In the genomic region with DNA sequence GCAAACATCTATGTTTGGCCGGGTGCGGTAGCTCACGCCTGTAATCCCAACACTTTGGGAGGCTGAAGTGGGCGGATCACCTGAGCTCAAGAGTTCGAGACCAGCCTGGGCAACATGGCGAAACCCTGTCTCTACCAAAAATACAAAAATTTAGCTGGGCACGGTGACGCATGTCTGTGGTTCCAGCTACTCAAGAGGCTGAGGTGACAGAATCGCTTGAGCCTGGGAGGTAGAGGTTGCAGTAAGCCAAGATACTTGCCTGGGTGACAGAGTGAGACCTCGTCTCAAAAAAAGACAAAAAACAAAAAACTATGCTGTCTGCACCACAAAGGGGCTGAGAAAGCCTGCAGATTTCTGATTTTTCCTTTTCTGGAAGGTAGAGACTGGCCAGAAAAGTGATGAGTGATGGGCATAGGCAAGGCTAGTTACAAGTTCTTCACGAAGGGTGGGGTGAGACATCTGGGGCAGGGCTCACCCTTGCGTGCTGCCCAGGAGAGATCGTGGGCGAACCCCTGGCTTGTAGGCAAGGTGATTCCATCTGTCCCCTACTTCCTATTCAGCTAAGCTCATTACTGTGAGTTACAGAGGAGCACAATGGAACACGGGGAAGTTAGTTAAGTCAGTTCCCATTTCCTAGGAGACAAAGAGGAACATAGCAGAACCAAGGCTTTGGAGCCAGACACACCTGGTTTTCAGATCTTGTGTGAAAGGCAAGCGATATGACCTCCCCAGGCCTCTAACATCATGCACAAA, we compare ENCODE assay signal across 1 cellular context.
TF ChIP-seq lines count a peak whose summit lies in the region.

No MANE protein-coding gene starts in this region.

TF ChIP-seq in HCT116, 20 proteins besides CTCF, POLR2A, EP300 and RAD21 (continued from another document):
- TF ChIP-seq, protein P1, sequence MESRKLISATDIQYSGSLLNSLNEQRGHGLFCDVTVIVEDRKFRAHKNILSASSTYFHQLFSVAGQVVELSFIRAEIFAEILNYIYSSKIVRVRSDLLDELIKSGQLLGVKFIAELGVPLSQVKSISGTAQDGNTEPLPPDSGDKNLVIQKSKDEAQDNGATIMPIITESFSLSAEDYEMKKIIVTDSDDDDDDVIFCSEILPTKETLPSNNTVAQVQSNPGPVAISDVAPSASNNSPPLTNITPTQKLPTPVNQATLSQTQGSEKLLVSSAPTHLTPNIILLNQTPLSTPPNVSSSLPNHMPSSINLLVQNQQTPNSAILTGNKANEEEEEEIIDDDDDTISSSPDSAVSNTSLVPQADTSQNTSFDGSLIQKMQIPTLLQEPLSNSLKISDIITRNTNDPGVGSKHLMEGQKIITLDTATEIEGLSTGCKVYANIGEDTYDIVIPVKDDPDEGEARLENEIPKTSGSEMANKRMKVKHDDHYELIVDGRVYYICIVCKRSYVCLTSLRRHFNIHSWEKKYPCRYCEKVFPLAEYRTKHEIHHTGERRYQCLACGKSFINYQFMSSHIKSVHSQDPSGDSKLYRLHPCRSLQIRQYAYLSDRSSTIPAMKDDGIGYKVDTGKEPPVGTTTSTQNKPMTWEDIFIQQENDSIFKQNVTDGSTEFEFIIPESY (IDR thresholded peaks at IDR 0.05; ENCODE audit: extremely low read depth, insufficient replicate concordance, low read length): no peak
- TF ChIP-seq, protein P2, sequence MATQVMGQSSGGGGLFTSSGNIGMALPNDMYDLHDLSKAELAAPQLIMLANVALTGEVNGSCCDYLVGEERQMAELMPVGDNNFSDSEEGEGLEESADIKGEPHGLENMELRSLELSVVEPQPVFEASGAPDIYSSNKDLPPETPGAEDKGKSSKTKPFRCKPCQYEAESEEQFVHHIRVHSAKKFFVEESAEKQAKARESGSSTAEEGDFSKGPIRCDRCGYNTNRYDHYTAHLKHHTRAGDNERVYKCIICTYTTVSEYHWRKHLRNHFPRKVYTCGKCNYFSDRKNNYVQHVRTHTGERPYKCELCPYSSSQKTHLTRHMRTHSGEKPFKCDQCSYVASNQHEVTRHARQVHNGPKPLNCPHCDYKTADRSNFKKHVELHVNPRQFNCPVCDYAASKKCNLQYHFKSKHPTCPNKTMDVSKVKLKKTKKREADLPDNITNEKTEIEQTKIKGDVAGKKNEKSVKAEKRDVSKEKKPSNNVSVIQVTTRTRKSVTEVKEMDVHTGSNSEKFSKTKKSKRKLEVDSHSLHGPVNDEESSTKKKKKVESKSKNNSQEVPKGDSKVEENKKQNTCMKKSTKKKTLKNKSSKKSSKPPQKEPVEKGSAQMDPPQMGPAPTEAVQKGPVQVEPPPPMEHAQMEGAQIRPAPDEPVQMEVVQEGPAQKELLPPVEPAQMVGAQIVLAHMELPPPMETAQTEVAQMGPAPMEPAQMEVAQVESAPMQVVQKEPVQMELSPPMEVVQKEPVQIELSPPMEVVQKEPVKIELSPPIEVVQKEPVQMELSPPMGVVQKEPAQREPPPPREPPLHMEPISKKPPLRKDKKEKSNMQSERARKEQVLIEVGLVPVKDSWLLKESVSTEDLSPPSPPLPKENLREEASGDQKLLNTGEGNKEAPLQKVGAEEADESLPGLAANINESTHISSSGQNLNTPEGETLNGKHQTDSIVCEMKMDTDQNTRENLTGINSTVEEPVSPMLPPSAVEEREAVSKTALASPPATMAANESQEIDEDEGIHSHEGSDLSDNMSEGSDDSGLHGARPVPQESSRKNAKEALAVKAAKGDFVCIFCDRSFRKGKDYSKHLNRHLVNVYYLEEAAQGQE (IDR thresholded peaks at IDR 0.05; ENCODE audit: low read depth): no peak
- 0 out of 2 replicates have a peak, but pooled peaks have one; percentile 7 for TF ChIP-seq POLR2AphosphoS5 (IDR thresholded peaks at IDR 0.05; ENCODE audit: low read depth, low read length)
